ENCODE assay signal across 8 cellular contexts in the genomic region with DNA sequence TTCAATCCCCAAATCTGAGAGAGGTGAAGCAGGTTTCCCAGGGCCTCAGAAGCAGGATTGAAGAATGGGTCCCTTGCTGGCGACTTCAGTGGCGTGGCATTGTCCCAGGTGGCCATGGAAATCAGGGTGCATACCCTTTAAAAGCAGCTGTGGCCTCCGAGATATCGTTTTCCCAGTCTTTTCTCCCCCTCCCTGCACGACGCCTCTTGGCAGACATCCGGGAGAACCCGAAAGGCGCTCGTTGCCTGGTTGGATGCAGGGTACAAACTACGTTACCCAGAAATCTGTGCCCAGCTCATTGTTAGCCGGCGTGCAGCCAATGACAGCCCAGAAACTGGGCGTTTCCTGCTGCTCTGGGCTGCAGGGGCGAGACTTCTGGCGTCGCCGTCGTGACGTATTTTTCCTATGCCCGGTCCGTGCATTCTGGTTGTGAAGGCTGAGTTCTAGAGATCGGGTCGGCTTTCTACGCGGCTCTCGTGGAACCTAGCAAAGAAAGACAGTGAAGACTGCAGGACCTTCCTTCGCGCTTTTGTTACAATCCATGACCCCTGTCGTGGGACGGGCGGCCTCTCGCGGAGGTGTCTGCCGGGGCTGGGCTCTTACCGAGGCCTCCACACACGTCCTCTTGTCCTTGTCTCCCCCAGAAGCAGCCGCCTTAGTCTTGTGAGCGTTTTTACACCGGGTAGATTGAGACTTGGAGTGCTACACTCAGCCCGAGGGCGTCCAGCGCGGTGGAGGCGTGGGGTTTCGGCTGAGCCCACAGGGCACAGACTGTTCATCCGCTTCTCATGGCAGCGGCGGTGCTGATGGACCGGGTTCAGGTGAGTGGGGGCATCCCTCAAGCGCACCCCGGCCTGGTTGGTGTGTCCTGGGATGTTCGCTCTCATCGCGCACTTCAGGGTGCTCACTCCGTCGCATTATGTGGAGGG. TPM values are rescaled to one million over a fixed set of nuclear protein-coding genes. Genes with fewer than 3 reads are reported as not detected.
DNase-seq lines count a peak whose midpoint lies in the region; ATAC-seq and TF ChIP-seq lines count a peak whose summit lies in the region.

A gene (plus strand): TSS at position 395 of the 929 bp plus-strand sequence. CDS start 394 bp downstream, at position 789.

- H3K27me3 Mint-ChIP-seq in CD14-positive monocyte (ENCODE audit: low read depth in 3 of 3), result peaks cover 0 to 15% (median 2%) of the 10 kb centered on the region in 3 donors
- H3K27me3 Mint-ChIP-seq in activated CD8-positive, alpha-beta T cell treated with anti-CD3 and anti-CD28 coated beads, Interleukin-2, amount 10 ng/mL, durations not matched to agents 7 days and 5 days (ENCODE audit: low read depth), result no peaks in the 10 kb centered on the region

- H3K9me3 Mint-ChIP-seq in CD14-positive monocyte, result peaks cover 24 to 70% (median 61%) of the 10 kb centered on the region in 7 donors
- peaks cover 19% of the 10 kb centered on the region for H3K9me3 Mint-ChIP-seq in activated CD8-positive, alpha-beta T cell treated with anti-CD3 and anti-CD28 coated beads, Interleukin-2, amount 10 ng/mL, durations not matched to agents 7 days and 5 days (ENCODE audit: insufficient read depth)

- ATAC-seq in GM19351 (IDR thresholded peaks at IDR 0.05; ENCODE audit: unreplicated experiment) (peak; percentile 98), HG03520 (IDR thresholded peaks at IDR 0.05; ENCODE audit: unreplicated experiment) (peak; percentile 89)
- peak; percentile 99 for ATAC-seq in activated CD8-positive, alpha-beta T cell treated with anti-CD3 and anti-CD28 coated beads, Interleukin-2, amount 10 ng/mL, durations not matched to agents 7 days and 5 days

- POLR2A ChIA-PET in activated CD8-positive, alpha-beta T cell treated with anti-CD3 and anti-CD28 coated beads, Interleukin-2, amount 10 ng/mL, durations not matched to agents 7 days and 5 days (lab: Charles Lee), result interaction anchor here (0.6 to 1.2 kb wide), 6 partner anchors 12 to 331 kb away, joined by 3 to 5 read pairs (median 4); a partner anchor contains a TSS

- peaks cover 37 to 45% of the 10 kb centered on the region in 2 donors for H3K36me3 Mint-ChIP-seq in CD14-positive monocyte
- peaks cover 52% of the 10 kb centered on the region for H3K36me3 Mint-ChIP-seq in activated CD8-positive, alpha-beta T cell treated with anti-CD3 and anti-CD28 coated beads, Interleukin-2, amount 10 ng/mL, durations not matched to agents 7 days and 5 days (ENCODE audit: low read depth)

- peaks cover 29% of the 10 kb centered on the region for H3K36me3 ChIP-seq in effector memory CD4-positive, alpha-beta T cell (ENCODE audit: control insufficient read depth, insufficient read depth, low read length)

- no peak for TF ChIP-seq CTCF in CD14-positive monocyte (IDR thresholded peaks at IDR 0.05)

- H3K27me3 ChIP-seq in effector memory CD4-positive, alpha-beta T cell (replicated peaks; ENCODE audit: control insufficient read depth, insufficient read depth, low read length, poor library complexity, severe bottlenecking), result no peaks in the 10 kb centered on the region

- peak within 1 kb of the TSS; percentile 85 to 94 (median 90) for H3K27ac Mint-ChIP-seq in CD14-positive monocyte
- peak within 1 kb of the TSS; percentile 95 for H3K27ac Mint-ChIP-seq in activated CD8-positive, alpha-beta T cell treated with anti-CD3 and anti-CD28 coated beads, Interleukin-2, amount 10 ng/mL, durations not matched to agents 7 days and 5 days

- CTCF ChIA-PET in activated CD8-positive, alpha-beta T cell treated with anti-CD3 and anti-CD28 coated beads, Interleukin-2, amount 10 ng/mL, durations not matched to agents 7 days and 5 days (lab: Charles Lee), result interaction anchor here (0.9 kb wide), 2 partner anchors 12 to 50 kb away, joined by 3 to 4 read pairs; a partner anchor contains a TSS

- H3K9me3 ChIP-seq in effector memory CD4-positive, alpha-beta T cell (ENCODE audit: control insufficient read depth, low read length), result peaks cover 5% of the 10 kb centered on the region

- DNase-seq in CD14-positive monocyte (ENCODE audit: low spot score) (peak; percentile 85), NCI-H748 (lab: John Stamatoyannopoulos, UW; ENCODE audit: unreplicated experiment) (peak; percentile 99), lung microvascular endothelial cell (ENCODE audit: low read depth in 2 of 2) (peak; percentile 95 to 96)
- DNase-seq in activated CD8-positive, alpha-beta T cell treated with anti-CD3 and anti-CD28 coated beads, Interleukin-2, amount 10 ng/mL, durations not matched to agents 7 days and 5 days, result peak; percentile 93
- DNase-seq in effector memory CD4-positive, alpha-beta T cell, result peak; percentile 57 to 78 (median 70)
- DNase-seq in stimulated activated CD4-positive, alpha-beta T cell treated with anti-CD3 and anti-CD28 coated beads, TNF-alpha, amount 100 ng/mL, for 4 hours (ENCODE audit: low read depth in 3 of 3), result peak; percentile 45 to 69 (median 67)

- H3K4me1 Mint-ChIP-seq in CD14-positive monocyte, result peaks cover 29% of the 10 kb centered on the region
- H3K4me1 Mint-ChIP-seq in activated CD8-positive, alpha-beta T cell treated with anti-CD3 and anti-CD28 coated beads, Interleukin-2, amount 10 ng/mL, durations not matched to agents 7 days and 5 days (ENCODE audit: low read depth), result peaks cover 31% of the 10 kb centered on the region

- H3K4me3 Mint-ChIP-seq in CD14-positive monocyte, result peak within 1 kb of the TSS; percentile 95
- peak within 1 kb of the TSS; percentile 94 for H3K4me3 Mint-ChIP-seq in activated CD8-positive, alpha-beta T cell treated with anti-CD3 and anti-CD28 coated beads, Interleukin-2, amount 10 ng/mL, durations not matched to agents 7 days and 5 days

- H3K4me1 ChIP-seq in effector memory CD4-positive, alpha-beta T cell (ENCODE audit: control insufficient read depth, insufficient read depth, low read length, poor library complexity, severe bottlenecking), result peaks cover 10% of the 10 kb centered on the region

- H3K27ac ChIP-seq in effector memory CD4-positive, alpha-beta T cell (ENCODE audit: insufficient read depth, low read length, poor library complexity, severe bottlenecking), result peak within 1 kb of the TSS; percentile 57

- intact Hi-C loops in CD14-positive monocyte (cut with micrococcal nuclease), result loop anchor here (1.0 to 10.0 kb wide), 3 partner anchors 38 to 106 kb away; a partner anchor contains a TSS

- peak within 1 kb of the TSS; percentile 81 for H3K4me3 ChIP-seq in effector memory CD4-positive, alpha-beta T cell (ENCODE audit: insufficient read depth, low read depth, low read length, poor library complexity, severe bottlenecking)

RNA-seq across cellular contexts. Expression of the gene that starts here (rescaled TPM):
- 1 to 10 TPM in 1 of 2 donors, under 1 TPM in 1; 0.96 to 1.0 TPM for polyA plus RNA-seq in CD14-positive monocyte
- total RNA-seq in activated CD8-positive, alpha-beta T cell treated with anti-CD3 and anti-CD28 coated beads, Interleukin-2, amount 10 ng/mL, durations not matched to agents 7 days and 5 days, result 1 to 10 TPM; 8.5 to 9.1 TPM
- 6.5 and 10.3 TPM in 2 replicates for total RNA-seq in lung microvascular endothelial cell

Comparison
In these comparisons a context has a peak if more than half of its experiments do, and no peak if none do; other contexts are left out.
1. Peak in every context shown above with its lines: DNase-seq, ATAC-seq, H3K4me3 ChIP-seq and H3K27ac ChIP-seq.